10 cellular contexts compared by ENCODE assay signal in genomic region chr12:48506836-48507235, GRCh38. TPM values are rescaled to one million over a fixed set of nuclear protein-coding genes. Genes with fewer than 3 reads are reported as not detected.
"Had no signal": no experiment of that assay in that cellular context is flagged by ENCODE, and none has a peak within 500 bp of the region (broad histone marks: within the 10 kb centered on the region; RNA-seq: fewer than 3 reads in every experiment).

No MANE protein-coding gene starts in this region.

RNA-seq across cellular contexts. Expression of gene OR8S1, which starts 18.6 kb away (rescaled TPM):
- polyA plus RNA-seq: naive thymus-derived CD8-positive, alpha-beta T cell; neural cell; ovary; pancreas; psoas muscle; right cardiac atrium; sigmoid colon; small intestine; smooth muscle cell; spleen had no signal

RNA-seq across cellular contexts. Expression of gene C12orf54, which starts 24.5 kb away (rescaled TPM):
- polyA plus RNA-seq: naive thymus-derived CD8-positive, alpha-beta T cell; neural cell; right cardiac atrium had no signal

RNA-seq across cellular contexts. Expression of gene ANP32D, which starts 34.5 kb away (rescaled TPM):
- polyA plus RNA-seq: naive thymus-derived CD8-positive, alpha-beta T cell; neural cell; pancreas; psoas muscle; right cardiac atrium; sigmoid colon; small intestine; smooth muscle cell; spleen had no signal
